In the genomic region with DNA sequence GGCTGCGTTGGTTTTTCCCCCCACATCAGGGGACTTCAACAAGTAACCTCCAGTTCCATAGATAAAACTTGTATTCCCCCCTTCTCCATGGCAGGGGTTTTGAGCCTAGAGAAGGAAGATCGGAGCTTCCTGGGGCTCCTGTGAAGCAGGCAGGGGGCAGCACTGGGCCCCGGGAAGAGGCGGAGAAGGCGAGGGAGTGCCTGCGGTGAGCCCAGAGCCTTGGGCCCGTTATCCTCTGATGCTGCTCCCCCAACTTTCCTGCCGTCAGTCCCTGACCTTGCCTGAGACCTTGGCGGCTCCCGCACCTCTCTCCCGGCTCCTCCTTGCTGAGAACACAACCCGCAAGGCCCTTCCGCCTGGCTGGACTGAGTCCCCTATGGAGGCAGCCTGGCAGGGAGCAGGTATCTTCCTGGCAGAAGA, we compare ENCODE assay signal across 1 cellular context.
TF ChIP-seq lines count a peak whose summit lies in the region.

No MANE protein-coding gene starts in this region.

TF ChIP-seq in A549, 52 proteins besides CTCF, POLR2A, EP300 and RAD21:
- TF ChIP-seq FOXS1 (CRISPR knock-in tag; IDR thresholded peaks at IDR 0.05), result no peak
- TF ChIP-seq, protein P1, sequence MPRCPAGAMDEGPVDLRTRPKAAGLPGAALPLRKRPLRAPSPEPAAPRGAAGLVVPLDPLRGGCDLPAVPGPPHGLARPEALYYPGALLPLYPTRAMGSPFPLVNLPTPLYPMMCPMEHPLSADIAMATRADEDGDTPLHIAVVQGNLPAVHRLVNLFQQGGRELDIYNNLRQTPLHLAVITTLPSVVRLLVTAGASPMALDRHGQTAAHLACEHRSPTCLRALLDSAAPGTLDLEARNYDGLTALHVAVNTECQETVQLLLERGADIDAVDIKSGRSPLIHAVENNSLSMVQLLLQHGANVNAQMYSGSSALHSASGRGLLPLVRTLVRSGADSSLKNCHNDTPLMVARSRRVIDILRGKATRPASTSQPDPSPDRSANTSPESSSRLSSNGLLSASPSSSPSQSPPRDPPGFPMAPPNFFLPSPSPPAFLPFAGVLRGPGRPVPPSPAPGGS (IDR thresholded peaks at IDR 0.05), result no peak
- TF ChIP-seq, protein P2, sequence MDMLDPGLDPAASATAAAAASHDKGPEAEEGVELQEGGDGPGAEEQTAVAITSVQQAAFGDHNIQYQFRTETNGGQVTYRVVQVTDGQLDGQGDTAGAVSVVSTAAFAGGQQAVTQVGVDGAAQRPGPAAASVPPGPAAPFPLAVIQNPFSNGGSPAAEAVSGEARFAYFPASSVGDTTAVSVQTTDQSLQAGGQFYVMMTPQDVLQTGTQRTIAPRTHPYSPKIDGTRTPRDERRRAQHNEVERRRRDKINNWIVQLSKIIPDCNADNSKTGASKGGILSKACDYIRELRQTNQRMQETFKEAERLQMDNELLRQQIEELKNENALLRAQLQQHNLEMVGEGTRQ (IDR thresholded peaks at IDR 0.05), result no peak
- no peak for TF ChIP-seq MYC (IDR thresholded peaks at IDR 0.05; ENCODE audit: borderline replicate concordance, low read length)
- TF ChIP-seq, protein P3, sequence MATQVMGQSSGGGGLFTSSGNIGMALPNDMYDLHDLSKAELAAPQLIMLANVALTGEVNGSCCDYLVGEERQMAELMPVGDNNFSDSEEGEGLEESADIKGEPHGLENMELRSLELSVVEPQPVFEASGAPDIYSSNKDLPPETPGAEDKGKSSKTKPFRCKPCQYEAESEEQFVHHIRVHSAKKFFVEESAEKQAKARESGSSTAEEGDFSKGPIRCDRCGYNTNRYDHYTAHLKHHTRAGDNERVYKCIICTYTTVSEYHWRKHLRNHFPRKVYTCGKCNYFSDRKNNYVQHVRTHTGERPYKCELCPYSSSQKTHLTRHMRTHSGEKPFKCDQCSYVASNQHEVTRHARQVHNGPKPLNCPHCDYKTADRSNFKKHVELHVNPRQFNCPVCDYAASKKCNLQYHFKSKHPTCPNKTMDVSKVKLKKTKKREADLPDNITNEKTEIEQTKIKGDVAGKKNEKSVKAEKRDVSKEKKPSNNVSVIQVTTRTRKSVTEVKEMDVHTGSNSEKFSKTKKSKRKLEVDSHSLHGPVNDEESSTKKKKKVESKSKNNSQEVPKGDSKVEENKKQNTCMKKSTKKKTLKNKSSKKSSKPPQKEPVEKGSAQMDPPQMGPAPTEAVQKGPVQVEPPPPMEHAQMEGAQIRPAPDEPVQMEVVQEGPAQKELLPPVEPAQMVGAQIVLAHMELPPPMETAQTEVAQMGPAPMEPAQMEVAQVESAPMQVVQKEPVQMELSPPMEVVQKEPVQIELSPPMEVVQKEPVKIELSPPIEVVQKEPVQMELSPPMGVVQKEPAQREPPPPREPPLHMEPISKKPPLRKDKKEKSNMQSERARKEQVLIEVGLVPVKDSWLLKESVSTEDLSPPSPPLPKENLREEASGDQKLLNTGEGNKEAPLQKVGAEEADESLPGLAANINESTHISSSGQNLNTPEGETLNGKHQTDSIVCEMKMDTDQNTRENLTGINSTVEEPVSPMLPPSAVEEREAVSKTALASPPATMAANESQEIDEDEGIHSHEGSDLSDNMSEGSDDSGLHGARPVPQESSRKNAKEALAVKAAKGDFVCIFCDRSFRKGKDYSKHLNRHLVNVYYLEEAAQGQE (IDR thresholded peaks at IDR 0.05), result no peak
- no peak for TF ChIP-seq FOSB (CRISPR knock-in tag; IDR thresholded peaks at IDR 0.05)
- no peak for TF ChIP-seq EHF (CRISPR knock-in tag; IDR thresholded peaks at IDR 0.05)
- TF ChIP-seq, protein P4, sequence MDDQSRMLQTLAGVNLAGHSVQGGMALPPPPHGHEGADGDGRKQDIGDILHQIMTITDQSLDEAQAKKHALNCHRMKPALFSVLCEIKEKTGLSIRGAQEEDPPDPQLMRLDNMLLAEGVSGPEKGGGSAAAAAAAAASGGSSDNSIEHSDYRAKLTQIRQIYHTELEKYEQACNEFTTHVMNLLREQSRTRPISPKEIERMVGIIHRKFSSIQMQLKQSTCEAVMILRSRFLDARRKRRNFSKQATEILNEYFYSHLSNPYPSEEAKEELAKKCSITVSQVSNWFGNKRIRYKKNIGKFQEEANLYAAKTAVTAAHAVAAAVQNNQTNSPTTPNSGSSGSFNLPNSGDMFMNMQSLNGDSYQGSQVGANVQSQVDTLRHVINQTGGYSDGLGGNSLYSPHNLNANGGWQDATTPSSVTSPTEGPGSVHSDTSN (IDR thresholded peaks at IDR 0.05), result no peak
- TF ChIP-seq, protein P5, sequence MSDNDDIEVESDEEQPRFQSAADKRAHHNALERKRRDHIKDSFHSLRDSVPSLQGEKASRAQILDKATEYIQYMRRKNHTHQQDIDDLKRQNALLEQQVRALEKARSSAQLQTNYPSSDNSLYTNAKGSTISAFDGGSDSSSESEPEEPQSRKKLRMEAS (IDR thresholded peaks at IDR 0.05), result no peak
- TF ChIP-seq RNF2 (IDR thresholded peaks at IDR 0.05; ENCODE audit: borderline replicate concordance, low read depth), result no peak
